In genomic region chr15:73954188-73955145, GRCh38 we compare ENCODE assay signal across 17 cellular contexts. TPM values are rescaled to one million over a fixed set of nuclear protein-coding genes. Genes with fewer than 3 reads are reported as not detected.
DNase-seq lines count a peak whose midpoint lies in the region; TF ChIP-seq lines count a peak whose summit lies in the region.
"Had no signal": no experiment of that assay in that cellular context is flagged by ENCODE, and none has a peak within 500 bp of the region (broad histone marks: within the 10 kb centered on the region; RNA-seq: fewer than 3 reads in every experiment).

No MANE protein-coding gene starts in this region.

- H3K27ac ChIP-seq in tibial artery, result peak overlapping the region; percentile 95 to 97
- H3K27ac ChIP-seq: VCaP had no signal

- no peaks in the 10 kb centered on the region for H3K9me3 ChIP-seq in tibial artery

- DNase-seq in activated T-cell treated with anti-CD3 and anti-CD28 coated beads, Interleukin-2, amount 50 U/mL, for 1 hour, result peak; percentile 4
- no peak for DNase-seq in activated T-cell treated with anti-CD3 and anti-CD28 coated beads, Interleukin-2, amount 50 U/mL, for 24 hours
- DNase-seq in glutamatergic neuron, result no peak
- peak in 1 of 2 donors; percentile 66 for DNase-seq in tibial artery
- no peak for DNase-seq in NCI-H2171 (lab: John Stamatoyannopoulos, UW)
- DNase-seq in pons (ENCODE audit: low spot score), result no peak
- DNase-seq: activated gamma-delta T cell treated with Interleukin-2 at 50 U/mL for 16 hours; anterior cingulate cortex; C1 segment of cervical spinal cord; DMS 273 treated with DMSO at 0.1 percent for 48 hours; GF-D8; NCI-H187; NCI-H446 treated with DMSO at 0.1 percent for 48 hours; stimulated activated CD4-positive, alpha-beta T cell treated with anti-CD3 and anti-CD28 coated beads, Interleukin-15, amount 100 ng/mL, for 24 hours; stimulated activated naive CD4-positive, alpha-beta T cell treated with Interleukin-2 at 50 U/mL for 16 hours; trophoblast cell had no signal

- no peak overlapping the region for H3K27ac Mint-ChIP-seq in activated T-cell treated with anti-CD3 and anti-CD28 coated beads, Interleukin-2, amount 50 U/mL, for 24 hours
- H3K27ac Mint-ChIP-seq in glutamatergic neuron (ENCODE audit: unreplicated experiment), result peak overlapping the region; percentile 39

- no peak overlapping the region for H3K4me3 ChIP-seq in tibial artery

- peaks cover 3 to 4% (median 3%) of the 10 kb centered on the region in 3 donors for H3K36me3 ChIP-seq in tibial artery

- peaks cover 15 to 55% (median 40%) of the 10 kb centered on the region in 4 donors for H3K4me1 ChIP-seq in tibial artery

- H3K4me3 Mint-ChIP-seq in activated T-cell treated with anti-CD3 and anti-CD28 coated beads, Interleukin-2, amount 50 U/mL, for 24 hours, result no peak overlapping the region
- no peak overlapping the region for H3K4me3 Mint-ChIP-seq in glutamatergic neuron (ENCODE audit: unreplicated experiment)

- intact Hi-C loops in tibial artery (cut with DNase I; ENCODE audit: low total_unique reads), result no loop called here

- no peaks in the 10 kb centered on the region for H3K27me3 Mint-ChIP-seq in activated T-cell treated with anti-CD3 and anti-CD28 coated beads, Interleukin-2, amount 50 U/mL, for 24 hours
- peaks cover 26% of the 10 kb centered on the region for H3K27me3 Mint-ChIP-seq in glutamatergic neuron (ENCODE audit: unreplicated experiment)

- H3K27me3 ChIP-seq in tibial artery, result no peaks in the 10 kb centered on the region

- no peaks in the 10 kb centered on the region for H3K36me3 Mint-ChIP-seq in activated T-cell treated with anti-CD3 and anti-CD28 coated beads, Interleukin-2, amount 50 U/mL, for 24 hours (ENCODE audit: low read depth)
- no peaks in the 10 kb centered on the region for H3K36me3 Mint-ChIP-seq in glutamatergic neuron (ENCODE audit: unreplicated experiment)

- peaks cover 28% of the 10 kb centered on the region for H3K4me1 Mint-ChIP-seq in activated T-cell treated with anti-CD3 and anti-CD28 coated beads, Interleukin-2, amount 50 U/mL, for 24 hours (ENCODE audit: low read depth)
- H3K4me1 Mint-ChIP-seq in glutamatergic neuron (ENCODE audit: low read depth, unreplicated experiment), result peaks cover 35% of the 10 kb centered on the region

- no peaks in the 10 kb centered on the region for H3K9me3 Mint-ChIP-seq in activated T-cell treated with anti-CD3 and anti-CD28 coated beads, Interleukin-2, amount 50 U/mL, for 24 hours
- peaks cover 20% of the 10 kb centered on the region for H3K9me3 Mint-ChIP-seq in glutamatergic neuron (ENCODE audit: unreplicated experiment)

- TF ChIP-seq CTCF in glutamatergic neuron (IDR thresholded peaks at IDR 0.05; ENCODE audit: partially characterized antibody, unreplicated experiment), result no peak
- TF ChIP-seq CTCF in tibial artery (IDR thresholded peaks at IDR 0.05), result no peak

RNA-seq across cellular contexts. Expression of gene LOXL1, which starts 28.2 kb away (rescaled TPM):
- 163 TPM for total RNA-seq in glutamatergic neuron (ENCODE audit: unreplicated experiment)

RNA-seq across cellular contexts. Expression of gene STOML1, which starts 37.6 kb away (rescaled TPM):
- 19.5 TPM for total RNA-seq in glutamatergic neuron (ENCODE audit: unreplicated experiment)

RNA-seq across cellular contexts. Expression of gene PML, which starts 40.0 kb away (rescaled TPM):
- total RNA-seq in glutamatergic neuron (ENCODE audit: unreplicated experiment), result 27.6 TPM
